ENCODE assay signal across 11 cellular contexts in the genomic region with DNA sequence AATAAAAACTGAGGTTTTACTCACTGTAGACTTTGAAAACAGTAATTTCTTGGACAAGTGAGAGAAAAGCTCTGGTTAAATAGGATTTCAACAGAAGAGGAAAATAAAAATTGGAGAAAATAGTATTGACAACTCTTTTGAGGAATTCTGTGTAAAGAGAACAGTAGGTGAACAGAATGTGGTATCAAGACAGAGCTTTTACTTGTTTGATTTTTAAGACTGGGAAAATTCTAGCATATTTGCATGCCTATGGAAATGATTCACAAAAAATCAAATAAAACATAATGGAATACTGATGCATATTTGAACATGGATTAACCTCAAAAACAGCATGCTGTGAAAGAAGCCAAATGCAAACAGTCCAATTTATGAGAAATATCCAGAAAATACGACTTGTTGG.
"Had no signal": no experiment of that assay in that cellular context is flagged by ENCODE, and none has a peak within 500 bp of the region (broad histone marks: within the 10 kb centered on the region; RNA-seq: fewer than 3 reads in every experiment).

No MANE protein-coding gene starts in this region.

- H3K36me3 Mint-ChIP-seq: IgD-negative memory B cell had no signal

- H3K4me3 ChIP-seq: GM23248, HAP-1 had no signal

- H3K27ac ChIP-seq: GM23248, HL-60, KMS-11 had no signal

- H3K27ac Mint-ChIP-seq: HFFc6, IgD-negative memory B cell had no signal

- H3K36me3 ChIP-seq: HAP-1 had no signal

- DNase-seq: GM23248, GOT3, H7, HFFc6, KBM-7 had no signal

- H3K4me2 ChIP-seq: KMS-11 had no signal

- H2AFZ ChIP-seq: GM23248 had no signal

- H3K4me1 Mint-ChIP-seq: IgD-negative memory B cell had no signal

- H3K27me3 Mint-ChIP-seq: IgD-negative memory B cell had no signal

- H3K4me3 Mint-ChIP-seq: HFFc6, IgD-negative memory B cell had no signal

- H3K9me3 ChIP-seq: HAP-1 had no signal

- ATAC-seq: HCT116, HepG2 had no signal

- H3K9ac ChIP-seq: GM23248, KMS-11 had no signal
